In genomic region chr21:35764586-35764985, GRCh38 we compare ENCODE assay signal across 13 cellular contexts.
DNase-seq lines count a peak whose midpoint lies in the region; ATAC-seq and TF ChIP-seq lines count a peak whose summit lies in the region.
"Had no signal": no experiment of that assay in that cellular context is flagged by ENCODE, and none has a peak within 500 bp of the region (broad histone marks: within the 10 kb centered on the region; RNA-seq: fewer than 3 reads in every experiment).

No MANE protein-coding gene starts in this region.

- no peak for ATAC-seq in GM21526 (IDR thresholded peaks at IDR 0.05; ENCODE audit: low FRiP score, unreplicated experiment)

- CTCF ChIA-PET in RWPE1 (lab: Yijun Ruan, JAX), result no interaction called here

- POLR2A ChIA-PET in RWPE1 (lab: Yijun Ruan, JAX; ENCODE audit: low non-redundant PET), result no interaction called here

- TF ChIP-seq CTCF in AG10803 (conservative IDR thresholded peaks at IDR 0.05; ENCODE audit: low read length) (no peak), RWPE1 (conservative IDR thresholded peaks at IDR 0.05; ENCODE audit: low read depth) (no peak), epithelial cell of esophagus (IDR thresholded peaks at IDR 0.05; ENCODE audit: insufficient read depth, low read depth, low read length, missing control alignments) (no peak), osteocyte (IDR thresholded peaks at IDR 0.05) (no peak)

- 0 out of 2 replicates have a peak overlapping the region, but pooled peaks have one; percentile 18 for H3K27ac ChIP-seq in RWPE1

- no peaks in the 10 kb centered on the region for H3K36me3 Mint-ChIP-seq in osteocyte (ENCODE audit: unreplicated experiment)
- H3K36me3 Mint-ChIP-seq: CD4-positive, CD25-positive, alpha-beta regulatory T cell had no signal

- H3K27me3 Mint-ChIP-seq in osteocyte (ENCODE audit: unreplicated experiment), result peaks cover 21% of the 10 kb centered on the region

- no peak overlapping the region for H3K4me3 Mint-ChIP-seq in osteocyte (ENCODE audit: unreplicated experiment)
- H3K4me3 Mint-ChIP-seq: CD4-positive, CD25-positive, alpha-beta regulatory T cell; H9 had no signal

- H3K4me3 ChIP-seq in AG10803 (ENCODE audit: low read length) (no peak overlapping the region), epithelial cell of esophagus (ENCODE audit: low read length) (no peak overlapping the region)

- H3K9me3 Mint-ChIP-seq in osteocyte (ENCODE audit: unreplicated experiment), result no peaks in the 10 kb centered on the region

- no peak overlapping the region for H3K27ac Mint-ChIP-seq in osteocyte (ENCODE audit: unreplicated experiment)
- H3K27ac Mint-ChIP-seq: CD4-positive, CD25-positive, alpha-beta regulatory T cell; H9 had no signal

- H3K4me1 Mint-ChIP-seq in osteocyte (ENCODE audit: unreplicated experiment), result no peaks in the 10 kb centered on the region
- H3K4me1 Mint-ChIP-seq: CD4-positive, CD25-positive, alpha-beta regulatory T cell had no signal

- DNase-seq in AG10803 (ENCODE audit: low read depth) (peak; percentile 38), RWPE1 (ENCODE audit: low spot score) (no peak), epithelial cell of esophagus (ENCODE audit: low read depth) (peak; percentile 83), osteocyte (ENCODE audit: extremely low spot score, unreplicated experiment) (peak; percentile 0)
- no peak for DNase-seq in stimulated activated CD4-positive, alpha-beta T cell treated with anti-CD3 and anti-CD28 coated beads, Interleukin-2, amount 100 ng/mL, for 24 hours
- DNase-seq: BE2C; C1 segment of cervical spinal cord; CD4-positive, CD25-positive, alpha-beta regulatory T cell; DMS153; DMS79; GF-D8; H9 had no signal

Comparison
In these comparisons a context has a peak if more than half of its experiments do, and no peak if none do; other contexts are left out.
1. DNase-seq: peak in AG10803 (single experiment), epithelial cell of esophagus (single experiment) and osteocyte (single experiment); none in RWPE1 (single experiment) and stimulated activated CD4-positive, alpha-beta T cell treated with anti-CD3 and anti-CD28 coated beads, Interleukin-2, amount 100 ng/mL, for 24 hours (0 of 2).